ENCODE assay signal across 18 cellular contexts in the genomic region with DNA sequence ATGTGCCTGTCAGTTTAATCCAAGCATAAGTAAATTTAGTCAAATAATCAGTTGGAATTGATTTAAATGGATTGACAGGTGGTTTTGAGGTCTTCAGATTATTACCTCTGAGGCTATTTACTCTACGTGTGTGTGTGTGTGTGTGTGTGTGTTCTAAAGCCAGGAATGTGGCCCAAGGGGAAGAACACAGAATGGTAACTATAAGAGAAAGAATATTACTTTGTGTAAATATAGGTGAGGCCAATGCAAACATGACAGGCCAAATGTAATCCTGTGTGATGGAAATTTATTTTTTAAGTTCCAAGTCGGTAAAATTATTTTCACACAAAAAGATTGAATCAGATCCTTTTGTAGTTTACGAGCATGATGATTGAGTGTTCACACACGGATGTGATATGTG.
DNase-seq lines count a peak whose midpoint lies in the region; ATAC-seq, FAIRE-seq and TF ChIP-seq lines count a peak whose summit lies in the region.
"Had no signal": no experiment of that assay in that cellular context is flagged by ENCODE, and none has a peak within 500 bp of the region (broad histone marks: within the 10 kb centered on the region; RNA-seq: fewer than 3 reads in every experiment).

No MANE protein-coding gene starts in this region.

- H3K27me3 ChIP-seq in PC-9 (ENCODE audit: insufficient read depth, low read depth): no peaks in the 10 kb centered on the region
- H3K27me3 ChIP-seq in spleen (replicated peaks in 1 of 7): no peaks in the 10 kb centered on the region
- H3K27me3 ChIP-seq: BLaER1 had no signal

- no peaks in the 10 kb centered on the region for H3K9me2 ChIP-seq in PC-9 (ENCODE audit: insufficient read depth)

- peak; percentile 6 for DNase-seq in Calu3
- peak in 1 of 2 experiments; percentile 89 for DNase-seq in PC-9
- DNase-seq in spleen: no peak
- no peak for DNase-seq in activated naive CD4-positive, alpha-beta T cell (lab: John Stamatoyannopoulos, UW)
- no peak for DNase-seq in effector CD4-positive, alpha-beta T cell
- DNase-seq: MM.1S, NCI-H1105, NCI-H2029, NCI-H524 treated with DMSO at 0.1 percent for 48 hours, SHP77 treated with DMSO at 0.1 percent for 48 hours, SW 1271 had no signal

- H3K4me2 ChIP-seq in PC-9: peak overlapping the region; percentile 44
- H3K4me2 ChIP-seq: BLaER1, KMS-11 had no signal

- POLR2A ChIA-PET in PC-9 (lab: Charles Lee; ENCODE audit: unreplicated experiment): no interaction called here

- no peak overlapping the region for H2AFZ ChIP-seq in PC-9

- no peaks in the 10 kb centered on the region for H4K20me1 ChIP-seq in PC-9 (ENCODE audit: insufficient read depth)
- H4K20me1 ChIP-seq: BLaER1 had no signal

- BruUV-seq in Calu3 (replicated peaks; lab: Mats Ljungman, UMichigan): no TSS peak
- no TSS peak for BruUV-seq in PC-9 (replicated peaks; lab: Mats Ljungman, UMichigan)

- no peak overlapping the region for H3K4me3 ChIP-seq in PC-9
- H3K4me3 ChIP-seq in spleen: no peak overlapping the region
- H3K4me3 ChIP-seq: BLaER1 had no signal

- TF ChIP-seq CTCF in C4-2B (conservative IDR thresholded peaks at IDR 0.05) (no peak), Calu3 (IDR thresholded peaks at IDR 0.05; ENCODE audit: unreplicated experiment) (no peak), PC-9 (conservative IDR thresholded peaks at IDR 0.05) (no peak), spleen (IDR thresholded peaks at IDR 0.05 in 8 of 11, conservative IDR thresholded peaks at IDR 0.05 in 3 of 11) (no peak)

- FAIRE-seq in islet of Langerhans (lab: Jason Lieb, UNC): peak; percentile 36
- FAIRE-seq: H54, RCC 7860 had no signal

- no peaks in the 10 kb centered on the region for H3K36me3 Mint-ChIP-seq in Calu3 (ENCODE audit: insufficient read depth, unreplicated experiment)

- no peak overlapping the region for H3K27ac Mint-ChIP-seq in Calu3 (ENCODE audit: unreplicated experiment)

- no peaks in the 10 kb centered on the region for H3K79me2 ChIP-seq in PC-9 (ENCODE audit: low read depth)

- intact Hi-C loops in Calu3 (cut with micrococcal nuclease; ENCODE audit: unreplicated experiment) (no loop called here), PC-9 (cut with micrococcal nuclease; ENCODE audit: unreplicated experiment) (no loop called here), spleen (cut with DNase I; ENCODE audit: low total_unique reads) (no loop called here)

- no peaks in the 10 kb centered on the region for H3K27me3 Mint-ChIP-seq in Calu3 (ENCODE audit: unreplicated experiment)

- H3K27ac ChIP-seq in C4-2B (peak overlapping the region; percentile 82), PC-9 (peak overlapping the region; percentile 65), spleen (no peak overlapping the region)
- H3K27ac ChIP-seq: BLaER1, KMS-11 had no signal

- H3K4me1 Mint-ChIP-seq in Calu3 (ENCODE audit: low read depth, unreplicated experiment): peaks cover 25% of the 10 kb centered on the region

- ATAC-seq in HG03378 (IDR thresholded peaks at IDR 0.05; ENCODE audit: unreplicated experiment): no peak

- H3F3A ChIP-seq in PC-9 (ENCODE audit: insufficient read depth, low read depth): 0 out of 2 replicates have a peak, but pooled peaks cover 5% of the 10 kb centered on the region

- peaks cover 23% of the 10 kb centered on the region for H3K4me1 ChIP-seq in PC-9 (replicated peaks; ENCODE audit: insufficient read depth)
- H3K4me1 ChIP-seq in spleen: peaks cover 0 to 6% (median 0%) of the 10 kb centered on the region in 6 donors

- H3K9me3 Mint-ChIP-seq in Calu3 (ENCODE audit: low read depth, unreplicated experiment): peaks cover 4% of the 10 kb centered on the region

- peaks cover 10% of the 10 kb centered on the region; the same call in 1 of the 2 replicates for H3K9me3 ChIP-seq in PC-9 (ENCODE audit: insufficient read depth, low read depth)
- H3K9me3 ChIP-seq in spleen: peaks cover 0 to 9% (median 5%) of the 10 kb centered on the region in 8 donors

- no peaks in the 10 kb centered on the region for H3K36me3 ChIP-seq in PC-9 (ENCODE audit: low read depth)
- H3K36me3 ChIP-seq in spleen: no peaks in the 10 kb centered on the region
- H3K36me3 ChIP-seq: BLaER1 had no signal

- no peak overlapping the region for H3K4me3 Mint-ChIP-seq in Calu3 (ENCODE audit: low read depth, unreplicated experiment)

- no peak for TF ChIP-seq POLR2A in spleen (IDR thresholded peaks at IDR 0.05)

- 85 to 96% (median 90%) methylated on average over 4 of the region's 4 CpGs for WGBS in spleen, 5 donors

- CTCF ChIA-PET in Calu3 (lab: Charles Lee): no interaction called here
- CTCF ChIA-PET in PC-9 (lab: Charles Lee): no interaction called here

Comparison
In these comparisons a context has a peak if more than half of its experiments do, and no peak if none do; other contexts are left out.
1. H3K27ac ChIP-seq: peak in C4-2B (single experiment) and PC-9 (single experiment); none in spleen (0 of 8).